ENCODE assay signal across 2 cellular contexts in genomic region chr22:45508814-45509213, GRCh38.
TF ChIP-seq lines count a peak whose summit lies in the region.

No MANE protein-coding gene starts in this region.

TF ChIP-seq in WTC11, 78 proteins besides CTCF, POLR2A, EP300 and RAD21 (continued from another document):
- no peak for TF ChIP-seq ARID4B (CRISPR knock-in tag; IDR thresholded peaks at IDR 0.05; ENCODE audit: borderline replicate concordance)
- no peak for TF ChIP-seq NR3C1 (CRISPR knock-in tag; conservative IDR thresholded peaks at IDR 0.05; ENCODE audit: low read depth)

TF ChIP-seq in SK-N-SH, 30 proteins besides CTCF, POLR2A, EP300 and RAD21 (continued from another document):
- TF ChIP-seq GABPA (IDR thresholded peaks at IDR 0.05; ENCODE audit: low read depth) (no peak), MAX (IDR thresholded peaks at IDR 0.05; ENCODE audit: low read depth) (no peak), RCOR1 (IDR thresholded peaks at IDR 0.05; ENCODE audit: low read length) (no peak), YY1 (IDR thresholded peaks at IDR 0.05; ENCODE audit: low read depth) (no peak), CHD2 (IDR thresholded peaks at IDR 0.05; ENCODE audit: low read length, partially characterized antibody) (no peak), TAF1 (IDR thresholded peaks at IDR 0.05; ENCODE audit: borderline replicate concordance, low read depth, low read length) (no peak), USF1 (IDR thresholded peaks at IDR 0.05; ENCODE audit: borderline replicate concordance, low read depth) (no peak)
